Comparison of ENCODE assay signal across 22 cellular contexts in genomic region chr9:3464033-3464638, GRCh38.
"Had no signal": no experiment of that assay in that cellular context is flagged by ENCODE, and none has a peak within 500 bp of the region (broad histone marks: within the 10 kb centered on the region; RNA-seq: fewer than 3 reads in every experiment).

No MANE protein-coding gene starts in this region.

- FAIRE-seq: urothelium cell line had no signal

- ATAC-seq: activated T-cell treated with anti-CD3 and anti-CD28 coated beads, Interleukin-2, amount 50 U/mL, for 72 hours; left ventricle myocardium superior; naive thymus-derived CD8-positive, alpha-beta T cell; sciatic nerve; stimulated activated naive B cell treated with anti-CD40 and anti-IgM and Interleukin-4, amounts not matched to agents 10 μg/mL and 1 μg/mL and 100 μg/mL, for 72 hours; T-helper 17 cell had no signal

- DNase-seq: activated CD4-positive, alpha-beta T cell treated with anti-CD3 and anti-CD28 coated beads for 4 hours; activated CD4-positive, alpha-beta T cell treated with anti-CD3 and anti-CD28 coated beads, Interleukin-2, amount 50 U/mL, for 48 hours; activated CD4-positive, CD25-positive, alpha-beta regulatory T cell; activated effector memory CD4-positive, alpha-beta T cell treated with Interleukin-2 at 50 U/mL for 16 hours; activated naive CD4-positive, alpha-beta T cell treated with anti-CD3 and anti-CD28 coated beads for 36 hours; activated T-cell treated with anti-CD3 and anti-CD28 coated beads, Interleukin-2, amount 50 U/mL, for 72 hours; effector CD4-positive, alpha-beta T cell; erythroblast; foreskin melanocyte; glutamatergic neuron; hippocampal formation; left ventricle myocardium superior; mammary epithelial cell; naive thymus-derived CD8-positive, alpha-beta T cell; posterior cingulate gyrus; stimulated activated CD4-positive, alpha-beta T cell treated with anti-CD3 and anti-CD28 coated beads, Interleukin-15, amount 100 ng/mL, for 24 hours; stimulated activated CD8-positive, alpha-beta memory T cell treated with anti-CD3 and anti-CD28 coated beads, Interleukin-4, amount 100 ng/mL, for 48 hours; stimulated activated naive B cell treated with anti-CD40 and anti-IgM and Interleukin-4, amounts not matched to agents 10 μg/mL and 1 μg/mL and 100 μg/mL, for 72 hours; T-helper 17 cell; transverse colon had no signal
